10 cellular contexts compared by ENCODE assay signal in genomic region chr22:35467788-35468187, GRCh38.
DNase-seq lines count a peak whose midpoint lies in the region; ATAC-seq and TF ChIP-seq lines count a peak whose summit lies in the region.
"Had no signal": no experiment of that assay in that cellular context is flagged by ENCODE, and none has a peak within 500 bp of the region (broad histone marks: within the 10 kb centered on the region; RNA-seq: fewer than 3 reads in every experiment).

No MANE protein-coding gene starts in this region.

- H3K27me3 Mint-ChIP-seq in neural progenitor cell (ENCODE audit: insufficient read depth, low read depth): peaks cover 3% of the 10 kb centered on the region
- H3K27me3 Mint-ChIP-seq: memory B cell had no signal

- H4K20me1 ChIP-seq in neural progenitor cell (ENCODE audit: low read depth): no peaks in the 10 kb centered on the region
- H4K20me1 ChIP-seq: BLaER1 treated with 17β-estradiol and CSF1 and Interleukin-3, amounts not matched to agents 10 nM and 100 nM had no signal

- peak overlapping the region; percentile 84 for H2AFZ ChIP-seq in neural progenitor cell (replicated peaks)

- H3K4me1 Mint-ChIP-seq in neural progenitor cell: peaks cover 17% of the 10 kb centered on the region

- DNase-seq in AG04450 (ENCODE audit: low read depth, low spot score): no peak
- DNase-seq in RWPE2 (ENCODE audit: low spot score): no peak
- DNase-seq in foreskin melanocyte: peak; percentile 91
- peak; percentile 72 for DNase-seq in neural progenitor cell (ENCODE audit: low spot score)
- DNase-seq in NCI-H1417 (lab: John Stamatoyannopoulos, UW): no peak
- no peak for DNase-seq in activated T-cell treated with anti-CD3 and anti-CD28 coated beads, Interleukin-2, amount 50 U/mL, for 48 hours
- no peak for DNase-seq in NCI-H345 (lab: John Stamatoyannopoulos, UW)

- H3K4me3 ChIP-seq in AG04450 (ENCODE audit: low read depth, low read length): no peak overlapping the region
- H3K4me3 ChIP-seq in RWPE2 (ENCODE audit: severe bottlenecking): no peak overlapping the region
- no peak overlapping the region for H3K4me3 ChIP-seq in neural progenitor cell
- H3K4me3 ChIP-seq: BLaER1 treated with 17β-estradiol and CSF1 and Interleukin-3, amounts not matched to agents 10 nM and 100 nM had no signal

- H3K27me3 ChIP-seq in AG04450 (ENCODE audit: control insufficient read depth, insufficient read depth, low read length): no peaks in the 10 kb centered on the region
- H3K27me3 ChIP-seq in RWPE2 (ENCODE audit: insufficient read depth, poor library complexity, severe bottlenecking): no peaks in the 10 kb centered on the region
- H3K27me3 ChIP-seq in neural progenitor cell: no peaks in the 10 kb centered on the region
- H3K27me3 ChIP-seq: BLaER1 treated with 17β-estradiol and CSF1 and Interleukin-3, amounts not matched to agents 10 nM and 100 nM had no signal

- peak overlapping the region; percentile 96 for H3K27ac Mint-ChIP-seq in neural progenitor cell
- H3K27ac Mint-ChIP-seq: memory B cell had no signal

- ATAC-seq in RWPE2 (ENCODE audit: low read depth) (peak; percentile 33; the same call in 2 of the 3 replicates), GM18519 (IDR thresholded peaks at IDR 0.05; ENCODE audit: low FRiP score, unreplicated experiment) (no peak)

- peak overlapping the region; percentile 31 for H3K4me2 ChIP-seq in neural progenitor cell

- H3K9me3 ChIP-seq in AG04450 (ENCODE audit: control insufficient read depth, insufficient read depth, low read length) (no peaks in the 10 kb centered on the region), RWPE2 (ENCODE audit: severe bottlenecking) (no peaks in the 10 kb centered on the region), neural progenitor cell (ENCODE audit: low read depth) (no peaks in the 10 kb centered on the region)

- no peaks in the 10 kb centered on the region for H3K79me2 ChIP-seq in neural progenitor cell (ENCODE audit: low read depth)

- H3K4me3 Mint-ChIP-seq in neural progenitor cell: no peak overlapping the region
- H3K4me3 Mint-ChIP-seq: memory B cell had no signal

- no peak overlapping the region for H3K9ac ChIP-seq in neural progenitor cell

- H3K36me3 Mint-ChIP-seq in neural progenitor cell: peaks cover 12% of the 10 kb centered on the region

- CTCF ChIA-PET in AG04450 (lab: Charles Lee): interaction anchor here (0.6 kb wide), 2 partner anchors 37 to 811 kb away, joined by 3 to 4 read pairs; no protein-coding TSS in a partner anchor

- H3K9me3 Mint-ChIP-seq in neural progenitor cell: peaks cover 2% of the 10 kb centered on the region

- H3K36me3 ChIP-seq in RWPE2 (ENCODE audit: low read depth) (no peaks in the 10 kb centered on the region), neural progenitor cell (no peaks in the 10 kb centered on the region)

- POLR2A ChIA-PET in AG04450 (lab: Yijun Ruan, JAX): no interaction called here

- H3K27ac ChIP-seq in AG04450 (ENCODE audit: low read depth, low read length) (peak overlapping the region; percentile 73), RWPE2 (ENCODE audit: poor library complexity, severe bottlenecking) (no peak overlapping the region), neural progenitor cell (peak overlapping the region; percentile 44)

- H3K4me1 ChIP-seq in RWPE2 (ENCODE audit: insufficient read depth, poor library complexity, severe bottlenecking) (peaks cover 4% of the 10 kb centered on the region), neural progenitor cell (peaks cover 16% of the 10 kb centered on the region)

- TF ChIP-seq CTCF in AG04450 (IDR thresholded peaks at IDR 0.05; ENCODE audit: low read depth, low read length) (0 out of 2 replicates have a peak, but pooled peaks have one; percentile 2), RWPE2 (IDR thresholded peaks at IDR 0.05; ENCODE audit: poor library complexity, severe bottlenecking) (no peak), neural progenitor cell (IDR thresholded peaks at IDR 0.05) (no peak)

- peaks cover 13% of the 10 kb centered on the region for H3F3A ChIP-seq in neural progenitor cell (ENCODE audit: low read depth)

Comparison
In these comparisons a context has a peak if more than half of its experiments do, and no peak if none do; other contexts are left out.
1. DNase-seq: peak in foreskin melanocyte (single experiment) and neural progenitor cell (single experiment); none in AG04450 (single experiment), RWPE2 (single experiment), NCI-H1417 (0 of 3), activated T-cell treated with anti-CD3 and anti-CD28 coated beads, Interleukin-2, amount 50 U/mL, for 48 hours (0 of 2) and NCI-H345 (single experiment).